ENCODE assay signal across 15 cellular contexts in genomic region chr2:9761547-9761946, GRCh38.
DNase-seq lines count a peak whose midpoint lies in the region; ATAC-seq and TF ChIP-seq lines count a peak whose summit lies in the region.
"Had no signal": no experiment of that assay in that cellular context is flagged by ENCODE, and none has a peak within 500 bp of the region (broad histone marks: within the 10 kb centered on the region; RNA-seq: fewer than 3 reads in every experiment).

No MANE protein-coding gene starts in this region.

- intact Hi-C loops in Right ventricle myocardium inferior (cut with DNase I) (loop anchor here (5.0 to 10.0 kb wide), 2 partner anchors 129 to 287 kb away; partner anchors contain the start of genes IAH1 and YWHAQ), cardiac septum (cut with DNase I) (no loop called here), esophagus muscularis mucosa (cut with DNase I) (no loop called here), right cardiac atrium (cut with DNase I) (no loop called here), right lobe of liver (cut with DNase I) (no loop called here)

- H3K27ac ChIP-seq in esophagus muscularis mucosa (replicated peaks in 1 of 4) (peak overlapping the region in 3 of 4 donors; percentile 8 to 51 (median 30)), right cardiac atrium (ENCODE audit: low read length) (no peak overlapping the region), right lobe of liver (no peak overlapping the region)
- no peak overlapping the region for H3K27ac ChIP-seq in effector memory CD4-positive, alpha-beta T cell (ENCODE audit: insufficient read depth, low read length, poor library complexity, severe bottlenecking)
- H3K27ac ChIP-seq: PC-9 had no signal

- DNase-seq in Right ventricle myocardium inferior (ENCODE audit: missing footprints) (no peak), cardiac septum (ENCODE audit: low spot score) (no peak), esophagus muscularis mucosa (ENCODE audit: extremely low spot score) (no peak), right cardiac atrium (peak in 2 of 3 donors; percentile 80 to 83), right lobe of liver (no peak), NCI-H1436 (lab: John Stamatoyannopoulos, UW) (no peak), NCI-H2029 (lab: John Stamatoyannopoulos, UW) (no peak)
- no peak for DNase-seq in effector memory CD4-positive, alpha-beta T cell
- DNase-seq: CD8-positive, alpha-beta T cell; GF-D8; NCI-H2081 treated with DMSO at 0.1 percent for 48 hours; NCI-H69; PC-9; SK-N-SH had no signal

- TF ChIP-seq EP300 in esophagus muscularis mucosa (IDR thresholded peaks at IDR 0.05): no peak

- H3K36me3 ChIP-seq in esophagus muscularis mucosa: no peaks in the 10 kb centered on the region
- no peaks in the 10 kb centered on the region for H3K36me3 ChIP-seq in right lobe of liver
- no peaks in the 10 kb centered on the region for H3K36me3 ChIP-seq in effector memory CD4-positive, alpha-beta T cell (ENCODE audit: control insufficient read depth, insufficient read depth, low read length)

- 79% methylated on average over 12 of the region's 12 CpGs for WGBS in esophagus muscularis mucosa
- WGBS in right cardiac atrium: 34% methylated on average over 12 of the region's 12 CpGs
- 100% methylated on average over 2 of the region's 12 CpGs for WGBS in right lobe of liver (ENCODE audit: insufficient coverage, low coverage, low lambda C conversion rate, missing lambda C conversion rate)

- H3K4me3 ChIP-seq in esophagus muscularis mucosa (no peak overlapping the region), right cardiac atrium (ENCODE audit: low read length) (no peak overlapping the region), right lobe of liver (no peak overlapping the region)
- no peak overlapping the region for H3K4me3 ChIP-seq in effector memory CD4-positive, alpha-beta T cell (ENCODE audit: insufficient read depth, low read depth, low read length, poor library complexity, severe bottlenecking)
- H3K4me3 ChIP-seq: A549, PC-9 had no signal

- H3K27me3 ChIP-seq in esophagus muscularis mucosa (peaks cover 0 to 5% (median 0%) of the 10 kb centered on the region in 4 donors), right cardiac atrium (ENCODE audit: control insufficient read depth, insufficient read depth) (no peaks in the 10 kb centered on the region), right lobe of liver (no peaks in the 10 kb centered on the region)
- no peaks in the 10 kb centered on the region for H3K27me3 ChIP-seq in effector memory CD4-positive, alpha-beta T cell (replicated peaks; ENCODE audit: control insufficient read depth, insufficient read depth, low read length, poor library complexity, severe bottlenecking)

- TF ChIP-seq CTCF in esophagus muscularis mucosa (IDR thresholded peaks at IDR 0.05) (no peak), right lobe of liver (IDR thresholded peaks at IDR 0.05) (no peak)

- ATAC-seq in Right ventricle myocardium inferior (peak; percentile 35), right cardiac atrium (peak; percentile 8 to 42), right lobe of liver (no peak)
- ATAC-seq: A549; CD8-positive, alpha-beta T cell had no signal

- peaks cover 29 to 57% (median 45%) of the 10 kb centered on the region in 4 donors for H3K4me1 ChIP-seq in esophagus muscularis mucosa
- peaks cover 3% of the 10 kb centered on the region for H3K4me1 ChIP-seq in right cardiac atrium (ENCODE audit: control insufficient read depth, insufficient read depth, low read length)
- H3K4me1 ChIP-seq in right lobe of liver: no peaks in the 10 kb centered on the region
- peaks cover 9% of the 10 kb centered on the region for H3K4me1 ChIP-seq in effector memory CD4-positive, alpha-beta T cell (ENCODE audit: control insufficient read depth, insufficient read depth, low read length, poor library complexity, severe bottlenecking)

- no peak for TF ChIP-seq POLR2A in esophagus muscularis mucosa (IDR thresholded peaks at IDR 0.05; ENCODE audit: low read depth)
- TF ChIP-seq POLR2A in right lobe of liver (IDR thresholded peaks at IDR 0.05): no peak

- H3K9me3 ChIP-seq in esophagus muscularis mucosa (no peaks in the 10 kb centered on the region), right cardiac atrium (ENCODE audit: control insufficient read depth, low read length) (no peaks in the 10 kb centered on the region), right lobe of liver (no peaks in the 10 kb centered on the region)
- no peaks in the 10 kb centered on the region for H3K9me3 ChIP-seq in effector memory CD4-positive, alpha-beta T cell (ENCODE audit: control insufficient read depth, low read length)
- H3K9me3 ChIP-seq: A549, SK-N-SH had no signal

Comparison
In these comparisons a context has a peak if more than half of its experiments do, and no peak if none do; other contexts are left out.
1. DNase-seq: peak in right cardiac atrium (2 of 3); none in Right ventricle myocardium inferior (single experiment), cardiac septum (single experiment), esophagus muscularis mucosa (single experiment), right lobe of liver (0 of 3), NCI-H1436 (single experiment), NCI-H2029 (single experiment) and effector memory CD4-positive, alpha-beta T cell (0 of 3).
2. ATAC-seq: peak in Right ventricle myocardium inferior (single experiment) and right cardiac atrium (2 of 2); none in right lobe of liver (0 of 4).
3. H3K27ac ChIP-seq: peak in esophagus muscularis mucosa (3 of 4); none in right cardiac atrium (single experiment), right lobe of liver (0 of 3) and effector memory CD4-positive, alpha-beta T cell (single experiment).